ENCODE assay signal across 1 cellular context in genomic region chr4:158722917-158723793, GRCh38.
TF ChIP-seq lines count a peak whose summit lies in the region.

PPID (minus strand) TSS chr4:158723396; CDS start chr4:158723288, 108 bp downstream.

TF ChIP-seq in HepG2, 621 proteins besides CTCF, POLR2A, EP300 and RAD21 (continued from another document and continues in another):
- no peak for TF ChIP-seq SRF (IDR thresholded peaks at IDR 0.05; ENCODE audit: low read depth, low read length)
- peak; percentile 77; the same call in 1 of the 2 replicates for TF ChIP-seq ZFP36L2 (CRISPR knock-in tag; IDR thresholded peaks at IDR 0.05)
- TF ChIP-seq MYC (CRISPR knock-in tag; IDR thresholded peaks at IDR 0.05; ENCODE audit: borderline replicate concordance): peak; percentile 98
- TF ChIP-seq TBP (CRISPR knock-in tag; IDR thresholded peaks at IDR 0.05): no peak
- peak; percentile 86 for TF ChIP-seq HMGXB3 (CRISPR knock-in tag; IDR thresholded peaks at IDR 0.05; ENCODE audit: borderline replicate concordance)
- no peak for TF ChIP-seq CENPT (CRISPR knock-in tag; IDR thresholded peaks at IDR 0.05; ENCODE audit: low read depth)
- peak; percentile 56 for TF ChIP-seq ZSCAN21 (CRISPR knock-in tag; IDR thresholded peaks at IDR 0.05; ENCODE audit: borderline replicate concordance)
- peak; percentile 68; the same call in 1 of the 2 replicates for TF ChIP-seq ZNF280D (CRISPR knock-in tag; IDR thresholded peaks at IDR 0.05)
- no peak for TF ChIP-seq SP1 (IDR thresholded peaks at IDR 0.05)
- no peak; the same call in 1 of the 2 replicates for TF ChIP-seq SP1 (CRISPR knock-in tag; IDR thresholded peaks at IDR 0.05)
- no peak for TF ChIP-seq TSC22D2 (CRISPR knock-in tag; IDR thresholded peaks at IDR 0.05; ENCODE audit: borderline replicate concordance)
- TF ChIP-seq ZFY (CRISPR knock-in tag; IDR thresholded peaks at IDR 0.05): peak; percentile 55
- no peak for TF ChIP-seq ATM (IDR thresholded peaks at IDR 0.05; ENCODE audit: borderline replicate concordance)
- TF ChIP-seq IKZF1 (IDR thresholded peaks at IDR 0.05): no peak
- TF ChIP-seq ATF1 (CRISPR knock-in tag; IDR thresholded peaks at IDR 0.05): no peak
- peak; percentile 1; the same call in 1 of the 2 replicates for TF ChIP-seq ZNF12 (CRISPR knock-in tag; IDR thresholded peaks at IDR 0.05)
- TF ChIP-seq ZNF432 (CRISPR knock-in tag; IDR thresholded peaks at IDR 0.05; ENCODE audit: borderline replicate concordance): no peak
- TF ChIP-seq HDAC2 (CRISPR knock-in tag; IDR thresholded peaks at IDR 0.05): peak; percentile 75
- peak; percentile 96 for TF ChIP-seq KMT2B (CRISPR knock-in tag; IDR thresholded peaks at IDR 0.05)
- TF ChIP-seq ZNF703 (CRISPR knock-in tag; IDR thresholded peaks at IDR 0.05; ENCODE audit: borderline replicate concordance): no peak
- TF ChIP-seq SYNCRIP (IDR thresholded peaks at IDR 0.05; ENCODE audit: insufficient read depth, low read depth, low read length): no peak
- TF ChIP-seq ADNP (CRISPR knock-in tag; IDR thresholded peaks at IDR 0.05): no peak
- peak; percentile 82; the same call in 1 of the 2 replicates for TF ChIP-seq ELF4 (CRISPR knock-in tag; IDR thresholded peaks at IDR 0.05; ENCODE audit: borderline replicate concordance)
- TF ChIP-seq NR2F1 (CRISPR knock-in tag; IDR thresholded peaks at IDR 0.05): no peak; a peak in 1 of 4 replicates
- TF ChIP-seq ZNF616 (CRISPR knock-in tag; IDR thresholded peaks at IDR 0.05; ENCODE audit: low read depth): no peak
- no peak for TF ChIP-seq ZNF468 (CRISPR knock-in tag; IDR thresholded peaks at IDR 0.05)
- TF ChIP-seq NR2F6 (IDR thresholded peaks at IDR 0.05): no peak
- TF ChIP-seq NR2F6 (CRISPR knock-in tag; IDR thresholded peaks at IDR 0.05): peak; percentile 50; the same call in 1 of the 2 replicates
- no peak for TF ChIP-seq FUBP1 (CRISPR knock-in tag; IDR thresholded peaks at IDR 0.05; ENCODE audit: borderline replicate concordance)
- no peak for TF ChIP-seq SP140L (CRISPR knock-in tag; IDR thresholded peaks at IDR 0.05; ENCODE audit: borderline replicate concordance)
- peak; percentile 77; the same call in 1 of the 2 replicates for TF ChIP-seq TP53 (CRISPR knock-in tag; conservative IDR thresholded peaks at IDR 0.05)
- peak; percentile 57; the same call in 1 of the 2 replicates for TF ChIP-seq KDM5A (IDR thresholded peaks at IDR 0.05; ENCODE audit: borderline replicate concordance, low read length)
- TF ChIP-seq ATF4 (CRISPR knock-in tag; IDR thresholded peaks at IDR 0.05): peak in 1 of 2 experiments; percentile 69; a peak in 2 of 4 replicates
- peak; percentile 85 for TF ChIP-seq ZNF501 (CRISPR knock-in tag; IDR thresholded peaks at IDR 0.05)
- no peak for TF ChIP-seq ZNF770 (CRISPR knock-in tag; IDR thresholded peaks at IDR 0.05)
- TF ChIP-seq ZNF652 (CRISPR knock-in tag; IDR thresholded peaks at IDR 0.05; ENCODE audit: borderline replicate concordance, low read depth): 0 out of 2 replicates have a peak, but pooled peaks have one; percentile 16
- TF ChIP-seq MEF2D (CRISPR knock-in tag; IDR thresholded peaks at IDR 0.05): peak; percentile 75; the same call in 1 of the 2 replicates
- TF ChIP-seq ZSCAN31 (CRISPR knock-in tag; IDR thresholded peaks at IDR 0.05; ENCODE audit: low read depth): no peak; the same call in 1 of the 2 replicates
- TF ChIP-seq SRSF4 (IDR thresholded peaks at IDR 0.05; ENCODE audit: low read depth, low read length, poor library complexity, severe bottlenecking): no peak
- no peak for TF ChIP-seq MAFK (conservative IDR thresholded peaks at IDR 0.05 in 1 of 2, IDR thresholded peaks at IDR 0.05 in 1 of 2; ENCODE audit: low read length in 2 of 2)
- TF ChIP-seq DNMT1 (CRISPR knock-in tag; IDR thresholded peaks at IDR 0.05): no peak; the same call in 1 of the 2 replicates
- peak; percentile 29 for TF ChIP-seq GATA4 (IDR thresholded peaks at IDR 0.05; ENCODE audit: borderline replicate concordance, low read depth)
- TF ChIP-seq ZMYM3 (CRISPR knock-in tag; IDR thresholded peaks at IDR 0.05): no peak
- TF ChIP-seq ZIK1 (CRISPR knock-in tag; IDR thresholded peaks at IDR 0.05; ENCODE audit: borderline replicate concordance, low read depth): no peak
- peak; percentile 58 for TF ChIP-seq MNT (IDR thresholded peaks at IDR 0.05)
- TF ChIP-seq HES4 (CRISPR knock-in tag; IDR thresholded peaks at IDR 0.05; ENCODE audit: borderline replicate concordance): peak; percentile 84; the same call in 1 of the 2 replicates
- TF ChIP-seq KAT8 (CRISPR knock-in tag; IDR thresholded peaks at IDR 0.05): peak; percentile 96
- TF ChIP-seq CEBPZ (IDR thresholded peaks at IDR 0.05; ENCODE audit: low read length): no peak
- peak; percentile 78; the same call in 1 of the 2 replicates for TF ChIP-seq FOXK1 (CRISPR knock-in tag; IDR thresholded peaks at IDR 0.05; ENCODE audit: borderline replicate concordance, low read depth)
- 0 out of 2 replicates have a peak, but pooled peaks have one; percentile 16 for TF ChIP-seq ZSCAN29 (CRISPR knock-in tag; conservative IDR thresholded peaks at IDR 0.05)
- peak; percentile 67 for TF ChIP-seq ZNF563 (CRISPR knock-in tag; IDR thresholded peaks at IDR 0.05)
- no peak for TF ChIP-seq RARG (CRISPR knock-in tag; IDR thresholded peaks at IDR 0.05; ENCODE audit: low read depth)
